In the genomic region with DNA sequence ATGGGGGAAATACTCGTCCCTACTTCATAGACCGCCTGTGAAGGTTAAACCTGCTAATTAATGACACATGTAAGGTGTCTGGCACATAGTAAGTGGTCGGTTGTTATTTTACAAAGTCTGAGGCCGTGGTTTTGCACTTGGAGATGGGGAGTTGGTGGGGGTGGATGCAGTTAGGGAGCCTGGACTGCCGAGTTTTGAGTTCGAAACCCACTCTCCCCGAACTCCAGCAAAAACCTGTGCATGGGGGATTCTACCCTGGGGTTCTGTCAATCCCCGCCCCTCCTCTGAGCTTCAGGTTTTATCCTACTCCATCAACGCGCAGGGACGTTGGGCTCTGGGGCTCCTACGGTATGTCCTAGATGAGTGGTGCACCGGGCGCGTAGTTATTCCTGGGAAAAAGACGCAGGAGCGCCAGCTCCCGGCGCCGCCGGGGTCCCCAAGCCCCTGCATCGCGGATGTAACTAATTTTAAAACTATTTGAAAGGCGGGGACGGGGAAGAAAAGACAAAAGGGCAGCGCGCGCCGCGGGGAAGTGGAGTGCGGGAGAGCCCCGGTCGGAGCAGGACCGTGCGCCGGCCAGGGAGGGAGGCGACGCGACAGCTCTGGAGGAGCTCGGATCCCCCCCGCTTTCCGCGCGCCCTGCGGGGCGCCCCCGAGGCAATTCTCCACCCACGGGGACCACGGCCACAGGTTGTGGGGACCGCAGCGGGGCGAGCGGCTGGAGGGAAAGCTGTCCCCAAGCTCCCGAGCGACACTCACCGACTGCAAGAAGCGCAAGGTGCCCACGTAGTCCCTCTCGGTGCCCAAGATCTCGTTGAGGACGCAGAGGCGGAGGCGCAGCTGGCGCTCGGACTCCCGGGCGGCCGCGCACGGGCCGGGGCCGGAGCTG, we compare ENCODE assay signal across 8 cellular contexts.
DNase-seq lines count a peak whose midpoint lies in the region; ATAC-seq and TF ChIP-seq lines count a peak whose summit lies in the region.

No MANE protein-coding gene starts in this region.

- ATAC-seq in GM21737 (IDR thresholded peaks at IDR 0.05; ENCODE audit: unreplicated experiment) = peak; percentile 25

- POLR2A ChIA-PET in GM10248 (lab: Yijun Ruan, JAX) = interaction anchor here (0.6 to 1.9 kb wide), 3 partner anchors 38 to 131 kb away, joined by 4 to 7 read pairs (median 4); no protein-coding TSS in a partner anchor

- peak overlapping the region; percentile 52 to 94 (median 84) for H3K27ac ChIP-seq in skin epidermis

- TF ChIP-seq CTCF in GM10248 (IDR thresholded peaks at IDR 0.05; ENCODE audit: control extremely low read depth, extremely low read depth, low read depth, missing control alignments) = peak; percentile 34

- H3K9me3 Mint-ChIP-seq in activated naive CD4-positive, alpha-beta T cell treated with anti-CD3 and anti-CD28 coated beads, Interleukin-2, amount 50 U/mL, for 24 hours = no peaks in the 10 kb centered on the region

- no peak overlapping the region for H3K9ac ChIP-seq in iPS-15b (ENCODE audit: low read depth, low read length)

- peaks cover 6% of the 10 kb centered on the region for H3K27me3 Mint-ChIP-seq in activated naive CD4-positive, alpha-beta T cell treated with anti-CD3 and anti-CD28 coated beads, Interleukin-2, amount 50 U/mL, for 24 hours

- H3K4me1 ChIP-seq in iPS-15b (ENCODE audit: control insufficient read depth, insufficient read depth, low read length) = peaks cover 9% of the 10 kb centered on the region

- CTCF ChIA-PET in GM10248 (lab: Yijun Ruan, JAX) = interaction anchor here (0.9 to 2.3 kb wide), 7 partner anchors 12 to 91 kb away, joined by 3 to 11 read pairs (median 4); no protein-coding TSS in a partner anchor

- H3K36me3 Mint-ChIP-seq in activated naive CD4-positive, alpha-beta T cell treated with anti-CD3 and anti-CD28 coated beads, Interleukin-2, amount 50 U/mL, for 24 hours = no peaks in the 10 kb centered on the region

- no peaks in the 10 kb centered on the region for H3K9me3 ChIP-seq in iPS-15b (ENCODE audit: control insufficient read depth, insufficient read depth, low read length)

- no peaks in the 10 kb centered on the region for H3K36me3 ChIP-seq in iPS-15b (ENCODE audit: control insufficient read depth, insufficient read depth, low read length)

- peak overlapping the region; percentile 73 for H3K4me3 ChIP-seq in iPS-15b (ENCODE audit: low read depth, low read length)
- H3K4me3 ChIP-seq in skin epidermis = peak overlapping the region; percentile 44 to 68 (median 63)

- no peak for DNase-seq in GM10248 (ENCODE audit: extremely low spot score)
- peak; percentile 43 for DNase-seq in NAMALWA (ENCODE audit: low spot score)
- DNase-seq in T-helper 9 cell = no peak
- no peak for DNase-seq in NCI-H187 (lab: John Stamatoyannopoulos, UW)

- peaks cover 44% of the 10 kb centered on the region for H3K4me1 Mint-ChIP-seq in activated naive CD4-positive, alpha-beta T cell treated with anti-CD3 and anti-CD28 coated beads, Interleukin-2, amount 50 U/mL, for 24 hours

- H3K27me3 ChIP-seq in iPS-15b (ENCODE audit: control insufficient read depth, insufficient read depth, low read length) = peaks cover 73% of the 10 kb centered on the region

- H3K27ac Mint-ChIP-seq in activated naive CD4-positive, alpha-beta T cell treated with anti-CD3 and anti-CD28 coated beads, Interleukin-2, amount 50 U/mL, for 24 hours = peak overlapping the region; percentile 84

- H3K4me3 Mint-ChIP-seq in activated naive CD4-positive, alpha-beta T cell treated with anti-CD3 and anti-CD28 coated beads, Interleukin-2, amount 50 U/mL, for 24 hours = peak overlapping the region; percentile 90
